In genomic region chr20:10793741-10794140, GRCh38 we compare ENCODE assay signal across 1 cellular context.
TF ChIP-seq lines count a peak whose summit lies in the region.

No MANE protein-coding gene starts in this region.

TF ChIP-seq in WTC11, 78 proteins besides CTCF, POLR2A, EP300 and RAD21 (continued from another document):
- TF ChIP-seq ARID4B (CRISPR knock-in tag; IDR thresholded peaks at IDR 0.05; ENCODE audit: borderline replicate concordance): no peak
- TF ChIP-seq PRRX2 (CRISPR knock-in tag; IDR thresholded peaks at IDR 0.05): no peak
- TF ChIP-seq CDX4 (CRISPR knock-in tag; IDR thresholded peaks at IDR 0.05; ENCODE audit: borderline replicate concordance): no peak
- no peak for TF ChIP-seq ZNF219 (CRISPR knock-in tag; IDR thresholded peaks at IDR 0.05; ENCODE audit: borderline replicate concordance)
- TF ChIP-seq NR2C2 (CRISPR knock-in tag; IDR thresholded peaks at IDR 0.05): no peak
- no peak for TF ChIP-seq TP53 (CRISPR knock-in tag; IDR thresholded peaks at IDR 0.05)
- TF ChIP-seq NFYB (CRISPR knock-in tag; conservative IDR thresholded peaks at IDR 0.05; ENCODE audit: low read depth): no peak
